ENCODE assay signal across 24 cellular contexts in genomic region chr2:185835974-185836373, GRCh38.
"Had no signal": no experiment of that assay in that cellular context is flagged by ENCODE, and none has a peak within 500 bp of the region (broad histone marks: within the 10 kb centered on the region; RNA-seq: fewer than 3 reads in every experiment).

No MANE protein-coding gene starts in this region.

- H3K36me3 ChIP-seq: brain microvascular endothelial cell, ovary, right lobe of liver, thyroid gland, upper lobe of left lung, vagina had no signal

- ATAC-seq: activated CD8-positive, alpha-beta T cell treated with anti-CD3 and anti-CD28 coated beads for 36 hours; activated T-cell treated with anti-CD3 and anti-CD28 coated beads, Interleukin-2, amount 50 U/mL, for 4 hours; activated T-helper 17 cell treated with anti-CD3 and anti-CD28 coated beads, Interleukin-2, amount 50 U/mL, for 72 hours; naive thymus-derived CD4-positive, alpha-beta T cell; right lobe of liver; stimulated activated effector memory CD8-positive, alpha-beta T cell treated with anti-CD3 and anti-CD28 coated beads, Interleukin-12 subunit alpha, Interleukin-12 subunit beta, amount 100 ng/mL, for 72 hours; stimulated activated naive CD8-positive, alpha-beta T cell treated with anti-CD3 and anti-CD28 coated beads, Interleukin-15, amount 100 ng/mL, for 72 hours had no signal

- H3K27ac ChIP-seq: brain microvascular endothelial cell, coronary artery, dorsolateral prefrontal cortex, ovary, right lobe of liver, thyroid gland, upper lobe of left lung, vagina had no signal

- H3K4me1 ChIP-seq: right lobe of liver, thyroid gland, upper lobe of left lung, vagina had no signal

- H3K27me3 ChIP-seq: brain microvascular endothelial cell, dorsolateral prefrontal cortex, ovary, right lobe of liver, thyroid gland, upper lobe of left lung, vagina had no signal

- H3K4me3 ChIP-seq: coronary artery, dorsolateral prefrontal cortex, ovary, right lobe of liver, thyroid gland, upper lobe of left lung, vagina had no signal

- DNase-seq: activated B cell treated with CpG ODN at 0.5 μM for 24 hours; activated CD4-positive, alpha-beta T cell treated with anti-CD3 and anti-CD28 coated beads, Interleukin-2, amount 50 U/mL, for 1 hour; activated CD8-positive, alpha-beta T cell treated with anti-CD3 and anti-CD28 coated beads for 36 hours; activated gamma-delta T cell treated with Interleukin-2 at 50 U/mL for 16 hours; activated naive CD4-positive, alpha-beta T cell treated with anti-CD3 and anti-CD28 coated beads, Interleukin-2, amount 50 U/mL, for 16 hours; activated T-cell treated with anti-CD3 and anti-CD28 coated beads, Interleukin-2, amount 50 U/mL, for 4 hours; amniotic stem cell; brain microvascular endothelial cell; dorsolateral prefrontal cortex; effector memory CD4-positive, alpha-beta T cell; head of caudate nucleus; hippocampal formation; midbrain; naive thymus-derived CD4-positive, alpha-beta T cell; ovary; right lobe of liver; stimulated activated CD4-positive, alpha-beta T cell treated with anti-CD3 and anti-CD28 coated beads, Interleukin-4, amount 100 ng/mL, for 24 hours; stimulated activated naive CD8-positive, alpha-beta T cell treated with anti-CD3 and anti-CD28 coated beads, Interleukin-15, amount 100 ng/mL, for 72 hours; thyroid gland; upper lobe of left lung had no signal

- H3K9me3 ChIP-seq: ovary, thyroid gland had no signal
